ENCODE assay signal across 14 cellular contexts in the genomic region with DNA sequence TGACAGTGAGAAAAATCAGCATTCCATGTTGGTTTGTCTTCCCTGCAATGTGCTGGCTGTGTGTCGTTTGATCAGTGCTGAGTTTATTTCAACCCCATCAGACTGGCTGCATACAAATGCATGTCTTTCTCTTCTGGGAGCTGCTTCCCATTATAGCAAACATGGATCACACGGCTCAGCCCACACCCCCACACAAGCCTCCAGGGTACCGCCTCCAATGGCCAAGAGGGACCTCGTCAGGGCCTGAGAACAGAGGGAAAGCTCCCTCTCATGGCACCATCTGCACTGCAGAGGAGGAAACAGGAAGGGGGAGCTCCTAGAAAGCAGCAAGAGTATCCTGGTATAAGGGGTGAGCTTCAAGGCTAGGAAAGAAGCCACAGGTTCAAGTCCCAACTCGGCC.
"Had no signal": no experiment of that assay in that cellular context is flagged by ENCODE, and none has a peak within 500 bp of the region (broad histone marks: within the 10 kb centered on the region; RNA-seq: fewer than 3 reads in every experiment).

No MANE protein-coding gene starts in this region.

- H3K4me1 ChIP-seq: ascending aorta had no signal

- H3K4me1 Mint-ChIP-seq: activated naive CD8-positive, alpha-beta T cell treated with anti-CD3 and anti-CD28 coated beads for 36 hours had no signal

- H3K36me3 Mint-ChIP-seq: activated CD4-positive, alpha-beta memory T cell treated with anti-CD3 and anti-CD28 coated beads for 36 hours had no signal

- H3K27ac ChIP-seq: ascending aorta, thoracic aorta had no signal

- H3K27ac Mint-ChIP-seq: activated CD4-positive, alpha-beta memory T cell treated with anti-CD3 and anti-CD28 coated beads for 36 hours; activated naive CD8-positive, alpha-beta T cell treated with anti-CD3 and anti-CD28 coated beads for 36 hours; memory B cell; nephron; stimulated activated naive CD8-positive, alpha-beta T cell treated with anti-CD3 and anti-CD28 coated beads, Interleukin-15, Interleukin-2, amounts not matched to agents 100 ng/mL and 50 ng/mL, for 24 hours had no signal

- H3K36me3 ChIP-seq: ascending aorta, thoracic aorta had no signal

- DNase-seq: activated CD4-positive, alpha-beta memory T cell treated with anti-CD3 and anti-CD28 coated beads for 36 hours; activated gamma-delta T cell treated with Interleukin-2 at 50 U/mL for 16 hours; activated naive CD8-positive, alpha-beta T cell treated with anti-CD3 and anti-CD28 coated beads for 36 hours; activated T-cell treated with anti-CD3 and anti-CD28 coated beads, Interleukin-2, amount 50 U/mL, for 4 hours; effector CD4-positive, alpha-beta T cell; hypothalamus; stimulated activated CD4-positive, alpha-beta T cell treated with anti-CD3 and anti-CD28 coated beads, Interleukin-4, amount 100 ng/mL, for 24 hours; T-helper 9 cell had no signal

- H3K4me3 ChIP-seq: ascending aorta, thoracic aorta had no signal

- H3K4me3 Mint-ChIP-seq: activated CD4-positive, alpha-beta memory T cell treated with anti-CD3 and anti-CD28 coated beads for 36 hours; activated naive CD8-positive, alpha-beta T cell treated with anti-CD3 and anti-CD28 coated beads for 36 hours; activated T-cell treated with anti-CD3 and anti-CD28 coated beads, Interleukin-2, amount 50 U/mL, for 4 hours; memory B cell; nephron; stimulated activated naive CD8-positive, alpha-beta T cell treated with anti-CD3 and anti-CD28 coated beads, Interleukin-15, Interleukin-2, amounts not matched to agents 100 ng/mL and 50 ng/mL, for 24 hours had no signal

- ATAC-seq: activated T-cell treated with anti-CD3 and anti-CD28 coated beads, Interleukin-2, amount 50 U/mL, for 4 hours; left lobe of liver had no signal

- H3K27me3 Mint-ChIP-seq: activated CD4-positive, alpha-beta memory T cell treated with anti-CD3 and anti-CD28 coated beads for 36 hours; activated naive CD8-positive, alpha-beta T cell treated with anti-CD3 and anti-CD28 coated beads for 36 hours; memory B cell; stimulated activated naive CD8-positive, alpha-beta T cell treated with anti-CD3 and anti-CD28 coated beads, Interleukin-15, Interleukin-2, amounts not matched to agents 100 ng/mL and 50 ng/mL, for 24 hours had no signal

- H3K27me3 ChIP-seq: ascending aorta had no signal
